In genomic region chr7:105978974-105979373, GRCh38 we compare ENCODE assay signal across 8 cellular contexts.
"Had no signal": no experiment of that assay in that cellular context is flagged by ENCODE, and none has a peak within 500 bp of the region (broad histone marks: within the 10 kb centered on the region; RNA-seq: fewer than 3 reads in every experiment).

No MANE protein-coding gene starts in this region.

- H3K4me3 ChIP-seq: GM23338, HAP-1 had no signal

- H3K9me3 ChIP-seq: HAP-1 had no signal

- ATAC-seq: GM23338, HCT116 had no signal

- H3K4me1 ChIP-seq: HAP-1 had no signal

- H3K27ac ChIP-seq: HL-60 had no signal

- H3K36me3 ChIP-seq: HAP-1 had no signal

- DNase-seq: H7, HFFc6, IMR-90, KBM-7 had no signal

- H2AFZ ChIP-seq: GM23338 had no signal

- H3K4me2 ChIP-seq: GM23338 had no signal
